ENCODE assay signal across 1 cellular context in genomic region chr7:87038993-87039716, GRCh38.
TF ChIP-seq lines count a peak whose summit lies in the region.

No MANE protein-coding gene starts in this region.

TF ChIP-seq in GM23338, 12 proteins besides CTCF, POLR2A, EP300 and RAD21 (continued from another document):
- no peak for TF ChIP-seq ETS1 (IDR thresholded peaks at IDR 0.05)
- TF ChIP-seq STAT1 (IDR thresholded peaks at IDR 0.05; ENCODE audit: unreplicated experiment) = no peak
